In the genomic region with DNA sequence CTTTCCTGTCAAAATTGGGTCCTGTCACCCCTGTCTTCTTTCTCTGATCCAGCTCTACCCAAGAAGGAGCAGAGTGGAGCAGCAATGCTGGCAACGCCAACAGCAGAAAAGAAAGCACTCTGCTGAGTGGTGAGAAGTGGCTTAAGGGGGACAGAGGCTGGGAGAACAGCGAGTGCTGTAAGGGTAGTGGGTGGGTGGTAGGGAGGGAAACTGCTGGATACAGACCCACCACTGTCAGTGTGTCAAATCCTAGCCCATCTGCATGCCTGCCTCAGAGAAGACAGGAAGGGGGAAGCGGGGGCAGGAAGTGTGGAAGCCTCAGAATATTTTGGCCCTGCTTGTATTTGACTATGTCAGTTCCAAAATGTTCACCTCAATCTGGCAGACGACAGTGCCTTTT, we compare ENCODE assay signal across 23 cellular contexts.
"Had no signal": no experiment of that assay in that cellular context is flagged by ENCODE, and none has a peak within 500 bp of the region (broad histone marks: within the 10 kb centered on the region; RNA-seq: fewer than 3 reads in every experiment).

No MANE protein-coding gene starts in this region.

- H3K4me1 Mint-ChIP-seq: activated B cell treated with CpG ODN at 0.5 μM for 24 hours; activated CD4-positive, alpha-beta T cell treated with anti-CD3 and anti-CD28 coated beads, Interleukin-2, amount 10 ng/mL, durations not matched to agents 24 days and 14 days; activated CD8-positive, alpha-beta memory T cell treated with anti-CD3 and anti-CD28 coated beads, Interleukin-2, amount 10 ng/mL, durations not matched to agents 7 days and 5 days; T-helper 17 cell had no signal

- H3K27ac Mint-ChIP-seq: activated B cell treated with CpG ODN at 0.5 μM for 24 hours; activated CD4-positive, alpha-beta T cell treated with anti-CD3 and anti-CD28 coated beads, Interleukin-2, amount 10 ng/mL, durations not matched to agents 24 days and 14 days; activated CD8-positive, alpha-beta memory T cell treated with anti-CD3 and anti-CD28 coated beads, Interleukin-2, amount 10 ng/mL, durations not matched to agents 7 days and 5 days; activated naive CD8-positive, alpha-beta T cell; T-helper 17 cell had no signal

- H3K36me3 Mint-ChIP-seq: activated CD8-positive, alpha-beta memory T cell treated with anti-CD3 and anti-CD28 coated beads, Interleukin-2, amount 10 ng/mL, durations not matched to agents 7 days and 5 days; activated naive CD8-positive, alpha-beta T cell; brain had no signal

- DNase-seq: activated B cell treated with CpG ODN at 0.5 μM for 24 hours; activated CD4-positive, alpha-beta T cell treated with anti-CD3 and anti-CD28 coated beads for 1 hour; activated CD4-positive, alpha-beta T cell treated with anti-CD3 and anti-CD28 coated beads, Interleukin-2, amount 10 ng/mL, durations not matched to agents 24 days and 14 days; activated CD4-positive, alpha-beta T cell treated with anti-CD3 and anti-CD28 coated beads, Interleukin-2, amount 50 U/mL, for 48 hours; activated CD8-positive, alpha-beta memory T cell treated with anti-CD3 and anti-CD28 coated beads, Interleukin-2, amount 10 ng/mL, durations not matched to agents 7 days and 5 days; activated effector memory CD4-positive, alpha-beta T cell treated with anti-CD3 and anti-CD28 coated beads, Interleukin-2, amount 50 U/mL, for 16 hours; activated naive CD4-positive, alpha-beta T cell treated with Interleukin-2 at 50 U/mL for 16 hours; activated T-cell treated with anti-CD3 and anti-CD28 coated beads, Interleukin-2, amount 50 U/mL, for 4 hours; amygdala; MG63; MV-4-11; NCI-H1092 treated with DMSO at 0.1 percent for 48 hours; NCI-H1417 treated with DMSO at 0.1 percent for 48 hours; NCI-H1694; NCI-H2029; NCI-H510A treated with DMSO at 0.1 percent for 48 hours; Peyer's patch; SHP77 treated with DMSO at 0.1 percent for 48 hours; T-helper 17 cell; T-helper 9 cell had no signal

- H3K27me3 ChIP-seq: MG63, Peyer's patch had no signal

- H3K9me3 ChIP-seq: MG63, Peyer's patch had no signal

- H3K27ac ChIP-seq: Peyer's patch, RWPE1 had no signal

- H3K27me3 Mint-ChIP-seq: activated CD4-positive, alpha-beta T cell treated with anti-CD3 and anti-CD28 coated beads, Interleukin-2, amount 10 ng/mL, durations not matched to agents 24 days and 14 days had no signal

- H3K4me3 Mint-ChIP-seq: activated B cell treated with CpG ODN at 0.5 μM for 24 hours; activated CD4-positive, alpha-beta T cell treated with anti-CD3 and anti-CD28 coated beads, Interleukin-2, amount 10 ng/mL, durations not matched to agents 24 days and 14 days; activated CD8-positive, alpha-beta memory T cell treated with anti-CD3 and anti-CD28 coated beads, Interleukin-2, amount 10 ng/mL, durations not matched to agents 7 days and 5 days; activated naive CD8-positive, alpha-beta T cell; activated T-cell treated with anti-CD3 and anti-CD28 coated beads, Interleukin-2, amount 50 U/mL, for 4 hours; brain; T-helper 17 cell had no signal

- H3K4me3 ChIP-seq: MG63, Peyer's patch had no signal

- H3K36me3 ChIP-seq: MG63, Peyer's patch had no signal

- H3K4me1 ChIP-seq: Peyer's patch had no signal

- ATAC-seq: activated CD8-positive, alpha-beta memory T cell treated with anti-CD3 and anti-CD28 coated beads, Interleukin-2, amount 10 ng/mL, durations not matched to agents 7 days and 5 days; activated T-cell treated with anti-CD3 and anti-CD28 coated beads, Interleukin-2, amount 50 U/mL, for 4 hours; T-helper 17 cell had no signal
